Comparison of ENCODE assay signal across 1 cellular context in genomic region chr5:151080620-151081425, GRCh38.
A peak's percentile ranks its signal among the peaks of the same experiment; 100 is the strongest.
TF ChIP-seq lines count a peak whose summit lies in the region.

TNIP1 (minus strand) TSS chr5:151081034; CDS start chr5:151065095, 15,939 bp downstream.

TF ChIP-seq in HepG2, 621 proteins besides CTCF, POLR2A, EP300 and RAD21 (continued from another document and continues in another):
- TF ChIP-seq, protein P1, sequence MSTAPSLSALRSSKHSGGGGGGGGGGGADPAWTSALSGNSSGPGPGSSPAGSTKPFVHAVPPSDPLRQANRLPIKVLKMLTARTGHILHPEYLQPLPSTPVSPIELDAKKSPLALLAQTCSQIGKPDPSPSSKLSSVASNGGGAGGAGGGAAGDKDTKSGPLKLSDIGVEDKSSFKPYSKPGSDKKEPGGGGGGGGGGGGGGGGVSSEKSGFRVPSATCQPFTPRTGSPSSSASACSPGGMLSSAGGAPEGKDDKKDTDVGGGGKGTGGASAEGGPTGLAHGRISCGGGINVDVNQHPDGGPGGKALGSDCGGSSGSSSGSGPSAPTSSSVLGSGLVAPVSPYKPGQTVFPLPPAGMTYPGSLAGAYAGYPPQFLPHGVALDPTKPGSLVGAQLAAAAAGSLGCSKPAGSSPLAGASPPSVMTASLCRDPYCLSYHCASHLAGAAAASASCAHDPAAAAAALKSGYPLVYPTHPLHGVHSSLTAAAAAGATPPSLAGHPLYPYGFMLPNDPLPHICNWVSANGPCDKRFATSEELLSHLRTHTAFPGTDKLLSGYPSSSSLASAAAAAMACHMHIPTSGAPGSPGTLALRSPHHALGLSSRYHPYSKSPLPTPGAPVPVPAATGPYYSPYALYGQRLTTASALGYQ (CRISPR knock-in tag; IDR thresholded peaks at IDR 0.05): peak; percentile 67; the same call in 1 of the 2 replicates
- TF ChIP-seq KLF16 (CRISPR knock-in tag; IDR thresholded peaks at IDR 0.05) (peak in 1 of 2 experiments; percentile 74; a peak in 2 of 4 replicates), ATF6 (CRISPR knock-in tag; conservative IDR thresholded peaks at IDR 0.05) (no peak), MXD3 (CRISPR knock-in tag; IDR thresholded peaks at IDR 0.05) (peak; percentile 90; the same call in 1 of the 2 replicates), HNRNPK (IDR thresholded peaks at IDR 0.05; ENCODE audit: low read depth, low read length, poor library complexity, severe bottlenecking) (peak; percentile 75), ZNF724P (CRISPR knock-in tag; IDR thresholded peaks at IDR 0.05; ENCODE audit: borderline replicate concordance) (no peak), ZNF362 (CRISPR knock-in tag; IDR thresholded peaks at IDR 0.05; ENCODE audit: borderline replicate concordance) (peak; percentile 51; the same call in 1 of the 2 replicates), HDAC2 (CRISPR knock-in tag; IDR thresholded peaks at IDR 0.05) (peak; percentile 48), ZNF564 (CRISPR knock-in tag; IDR thresholded peaks at IDR 0.05) (peak; percentile 77; the same call in 1 of the 2 replicates), DBP (CRISPR knock-in tag; IDR thresholded peaks at IDR 0.05; ENCODE audit: not compliant biosample characterization) (peak; percentile 16), HMGA1 (CRISPR knock-in tag; conservative IDR thresholded peaks at IDR 0.05) (no peak), MIXL1 (CRISPR knock-in tag; IDR thresholded peaks at IDR 0.05) (no peak), KLF11 (CRISPR knock-in tag; IDR thresholded peaks at IDR 0.05) (0 out of 2 replicates have a peak, but pooled peaks have one; percentile 35), ZNF589 (CRISPR knock-in tag; conservative IDR thresholded peaks at IDR 0.05) (peak; percentile 26; the same call in 1 of the 2 replicates), NR2F1 (CRISPR knock-in tag; IDR thresholded peaks at IDR 0.05) (no peak), ZNF333 (CRISPR knock-in tag; IDR thresholded peaks at IDR 0.05; ENCODE audit: borderline replicate concordance) (peak; percentile 88; the same call in 1 of the 2 replicates), PHF21A (CRISPR knock-in tag; IDR thresholded peaks at IDR 0.05) (peak; percentile 93), RARG (CRISPR knock-in tag; IDR thresholded peaks at IDR 0.05; ENCODE audit: low read depth) (no peak), ZBTB1 (CRISPR knock-in tag; IDR thresholded peaks at IDR 0.05; ENCODE audit: borderline replicate concordance) (no peak), ZNF556 (CRISPR knock-in tag; IDR thresholded peaks at IDR 0.05; ENCODE audit: borderline replicate concordance) (peak; percentile 89), PAX8 (CRISPR knock-in tag; IDR thresholded peaks at IDR 0.05; ENCODE audit: borderline replicate concordance) (peak; percentile 73; the same call in 1 of the 2 replicates), ATF7-NPFF (CRISPR knock-in tag; IDR thresholded peaks at IDR 0.05; ENCODE audit: low read depth) (no peak; the same call in 1 of the 2 replicates), TEAD3 (CRISPR knock-in tag; optimal IDR thresholded peaks at IDR 0.05; ENCODE audit: borderline replicate concordance) (peak; percentile 50), MTA3 (CRISPR knock-in tag; IDR thresholded peaks at IDR 0.05) (no peak), ZBTB10 (CRISPR knock-in tag; IDR thresholded peaks at IDR 0.05; ENCODE audit: borderline replicate concordance) (0 out of 2 replicates have a peak, but pooled peaks have one; percentile 11), HMG20B (CRISPR knock-in tag; conservative IDR thresholded peaks at IDR 0.05) (no peak), HOMEZ (CRISPR knock-in tag; IDR thresholded peaks at IDR 0.05; ENCODE audit: low read depth) (no peak; the same call in 1 of the 2 replicates), POGZ (CRISPR knock-in tag; IDR thresholded peaks at IDR 0.05) (peak; percentile 16), KAT2B (IDR thresholded peaks at IDR 0.05; ENCODE audit: borderline replicate concordance, low read depth, low read length) (no peak), DMAP1 (CRISPR knock-in tag; IDR thresholded peaks at IDR 0.05) (peak; percentile 66; the same call in 1 of the 2 replicates)
- TF ChIP-seq, protein P2, sequence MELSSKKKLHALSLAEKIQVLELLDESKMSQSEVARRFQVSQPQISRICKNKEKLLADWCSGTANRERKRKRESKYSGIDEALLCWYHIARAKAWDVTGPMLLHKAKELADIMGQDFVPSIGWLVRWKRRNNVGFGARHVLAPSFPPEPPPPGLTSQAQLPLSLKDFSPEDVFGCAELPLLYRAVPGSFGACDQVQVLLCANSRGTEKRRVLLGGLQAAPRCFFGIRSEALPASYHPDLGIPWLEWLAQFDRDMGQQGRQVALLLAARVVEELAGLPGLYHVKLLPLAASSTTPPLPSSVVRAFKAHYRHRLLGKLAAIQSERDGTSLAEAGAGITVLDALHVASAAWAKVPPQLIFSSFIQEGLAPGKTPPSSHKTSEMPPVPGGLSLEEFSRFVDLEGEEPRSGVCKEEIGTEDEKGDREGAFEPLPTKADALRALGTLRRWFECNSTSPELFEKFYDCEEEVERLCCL (CRISPR knock-in tag; IDR thresholded peaks at IDR 0.05; ENCODE audit: borderline replicate concordance): 0 out of 2 replicates have a peak, but pooled peaks have one; percentile 32
- TF ChIP-seq, protein P3, sequence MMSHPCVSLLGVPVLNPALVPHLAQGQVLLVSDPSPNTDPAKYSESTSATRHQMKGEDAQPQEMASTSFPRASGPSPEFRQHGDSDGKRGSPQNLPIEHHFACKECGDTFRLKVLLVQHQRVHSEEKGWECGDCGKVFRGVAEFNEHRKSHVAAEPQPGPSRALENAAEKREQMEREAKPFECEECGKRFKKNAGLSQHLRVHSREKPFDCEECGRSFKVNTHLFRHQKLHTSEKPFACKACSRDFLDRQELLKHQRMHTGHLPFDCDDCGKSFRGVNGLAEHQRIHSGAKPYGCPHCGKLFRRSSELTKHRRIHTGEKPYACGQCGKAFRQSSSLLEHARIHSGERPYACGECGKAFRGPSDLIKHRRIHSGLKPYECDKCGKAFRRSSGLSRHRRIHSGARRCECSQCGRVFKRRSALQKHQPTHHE (CRISPR knock-in tag; IDR thresholded peaks at IDR 0.05; ENCODE audit: borderline replicate concordance): peak; percentile 55; the same call in 1 of the 2 replicates
- TF ChIP-seq, protein P4, sequence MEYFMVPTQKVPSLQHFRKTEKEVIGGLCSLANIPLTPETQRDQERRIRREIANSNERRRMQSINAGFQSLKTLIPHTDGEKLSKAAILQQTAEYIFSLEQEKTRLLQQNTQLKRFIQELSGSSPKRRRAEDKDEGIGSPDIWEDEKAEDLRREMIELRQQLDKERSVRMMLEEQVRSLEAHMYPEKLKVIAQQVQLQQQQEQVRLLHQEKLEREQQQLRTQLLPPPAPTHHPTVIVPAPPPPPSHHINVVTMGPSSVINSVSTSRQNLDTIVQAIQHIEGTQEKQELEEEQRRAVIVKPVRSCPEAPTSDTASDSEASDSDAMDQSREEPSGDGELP (IDR thresholded peaks at IDR 0.05; ENCODE audit: borderline replicate concordance, low read depth): peak; percentile 69; the same call in 1 of the 2 replicates
- TF ChIP-seq, protein P5, sequence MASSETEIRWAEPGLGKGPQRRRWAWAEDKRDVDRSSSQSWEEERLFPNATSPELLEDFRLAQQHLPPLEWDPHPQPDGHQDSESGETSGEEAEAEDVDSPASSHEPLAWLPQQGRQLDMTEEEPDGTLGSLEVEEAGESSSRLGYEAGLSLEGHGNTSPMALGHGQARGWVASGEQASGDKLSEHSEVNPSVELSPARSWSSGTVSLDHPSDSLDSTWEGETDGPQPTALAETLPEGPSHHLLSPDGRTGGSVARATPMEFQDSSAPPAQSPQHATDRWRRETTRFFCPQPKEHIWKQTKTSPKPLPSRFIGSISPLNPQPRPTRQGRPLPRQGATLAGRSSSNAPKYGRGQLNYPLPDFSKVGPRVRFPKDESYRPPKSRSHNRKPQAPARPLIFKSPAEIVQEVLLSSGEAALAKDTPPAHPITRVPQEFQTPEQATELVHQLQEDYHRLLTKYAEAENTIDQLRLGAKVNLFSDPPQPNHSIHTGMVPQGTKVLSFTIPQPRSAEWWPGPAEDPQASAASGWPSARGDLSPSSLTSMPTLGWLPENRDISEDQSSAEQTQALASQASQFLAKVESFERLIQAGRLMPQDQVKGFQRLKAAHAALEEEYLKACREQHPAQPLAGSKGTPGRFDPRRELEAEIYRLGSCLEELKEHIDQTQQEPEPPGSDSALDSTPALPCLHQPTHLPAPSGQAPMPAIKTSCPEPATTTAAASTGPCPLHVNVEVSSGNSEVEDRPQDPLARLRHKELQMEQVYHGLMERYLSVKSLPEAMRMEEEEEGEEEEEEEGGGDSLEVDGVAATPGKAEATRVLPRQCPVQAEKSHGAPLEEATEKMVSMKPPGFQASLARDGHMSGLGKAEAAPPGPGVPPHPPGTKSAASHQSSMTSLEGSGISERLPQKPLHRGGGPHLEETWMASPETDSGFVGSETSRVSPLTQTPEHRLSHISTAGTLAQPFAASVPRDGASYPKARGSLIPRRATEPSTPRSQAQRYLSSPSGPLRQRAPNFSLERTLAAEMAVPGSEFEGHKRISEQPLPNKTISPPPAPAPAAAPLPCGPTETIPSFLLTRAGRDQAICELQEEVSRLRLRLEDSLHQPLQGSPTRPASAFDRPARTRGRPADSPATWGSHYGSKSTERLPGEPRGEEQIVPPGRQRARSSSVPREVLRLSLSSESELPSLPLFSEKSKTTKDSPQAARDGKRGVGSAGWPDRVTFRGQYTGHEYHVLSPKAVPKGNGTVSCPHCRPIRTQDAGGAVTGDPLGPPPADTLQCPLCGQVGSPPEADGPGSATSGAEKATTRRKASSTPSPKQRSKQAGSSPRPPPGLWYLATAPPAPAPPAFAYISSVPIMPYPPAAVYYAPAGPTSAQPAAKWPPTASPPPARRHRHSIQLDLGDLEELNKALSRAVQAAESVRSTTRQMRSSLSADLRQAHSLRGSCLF (CRISPR knock-in tag; IDR thresholded peaks at IDR 0.05; ENCODE audit: borderline replicate concordance): 0 out of 2 replicates have a peak, but pooled peaks have one; percentile 72
